1 cellular context compared by ENCODE assay signal in the genomic region with DNA sequence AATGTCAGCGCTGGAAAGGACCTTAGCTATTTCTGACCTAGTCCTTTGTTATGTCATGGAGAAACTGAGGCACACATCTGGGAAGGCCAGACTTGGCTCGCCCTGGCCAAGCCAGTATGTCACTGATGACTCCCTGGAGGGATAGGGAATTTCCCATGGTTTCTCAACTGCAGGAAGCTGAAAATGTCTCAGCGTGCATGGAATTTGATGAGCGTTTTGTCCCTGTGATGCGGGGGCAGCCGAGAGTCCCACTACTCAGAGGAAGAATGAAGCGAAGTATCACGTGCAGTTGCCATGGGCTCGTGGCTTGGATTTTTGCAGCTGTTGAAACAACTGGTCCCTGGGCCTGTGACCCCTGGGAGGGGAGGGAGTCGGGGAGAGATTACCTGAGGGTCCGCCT.
TF ChIP-seq lines count a peak whose summit lies in the region.

No MANE protein-coding gene starts in this region.

TF ChIP-seq in IMR-90, 13 proteins besides CTCF, POLR2A, EP300 and RAD21 (continued from another document):
- TF ChIP-seq, protein P1, sequence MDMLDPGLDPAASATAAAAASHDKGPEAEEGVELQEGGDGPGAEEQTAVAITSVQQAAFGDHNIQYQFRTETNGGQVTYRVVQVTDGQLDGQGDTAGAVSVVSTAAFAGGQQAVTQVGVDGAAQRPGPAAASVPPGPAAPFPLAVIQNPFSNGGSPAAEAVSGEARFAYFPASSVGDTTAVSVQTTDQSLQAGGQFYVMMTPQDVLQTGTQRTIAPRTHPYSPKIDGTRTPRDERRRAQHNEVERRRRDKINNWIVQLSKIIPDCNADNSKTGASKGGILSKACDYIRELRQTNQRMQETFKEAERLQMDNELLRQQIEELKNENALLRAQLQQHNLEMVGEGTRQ (IDR thresholded peaks at IDR 0.05; ENCODE audit: low read depth, low read length), result peak; percentile 82
- no peak for TF ChIP-seq MXI1 (IDR thresholded peaks at IDR 0.05; ENCODE audit: borderline replicate concordance, low read depth, low read length)
- TF ChIP-seq CEBPB (IDR thresholded peaks at IDR 0.05; ENCODE audit: low read depth, low read length), result peak; percentile 92
- TF ChIP-seq BHLHE40 (IDR thresholded peaks at IDR 0.05; ENCODE audit: low read depth, low read length), result peak; percentile 94
- TF ChIP-seq RFX5 (IDR thresholded peaks at IDR 0.05; ENCODE audit: low read depth, low read length), result no peak
- TF ChIP-seq CHD1 (IDR thresholded peaks at IDR 0.05; ENCODE audit: low read depth, low read length), result no peak
- no peak for TF ChIP-seq SMC3 (IDR thresholded peaks at IDR 0.05; ENCODE audit: low read depth, low read length)
- peak; percentile 34; the same call in 1 of the 2 replicates for TF ChIP-seq NFE2L2 (IDR thresholded peaks at IDR 0.05; ENCODE audit: low read depth, low read length)
